In the genomic region with DNA sequence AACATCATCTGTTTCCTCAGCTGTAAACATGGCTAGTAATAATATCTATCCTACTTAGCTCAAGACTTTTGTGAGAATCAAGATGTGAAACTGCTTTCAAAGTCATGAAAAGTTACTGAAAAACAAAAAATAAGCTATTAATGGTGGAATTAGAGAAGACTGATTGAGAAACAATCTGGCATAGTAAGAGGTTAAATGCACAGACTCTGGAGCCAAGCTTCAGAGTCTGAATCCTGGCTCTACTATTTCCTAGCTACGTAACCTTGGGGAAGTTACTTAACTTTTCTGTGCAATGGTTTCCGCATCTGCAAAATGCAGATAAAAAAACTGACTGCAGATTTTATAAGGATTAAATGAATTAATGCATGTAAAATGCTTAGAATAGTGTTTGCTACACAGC, we compare ENCODE assay signal across 17 cellular contexts. TPM values are rescaled to one million over a fixed set of nuclear protein-coding genes. Genes with fewer than 3 reads are reported as not detected.
DNase-seq lines count a peak whose midpoint lies in the region; ATAC-seq and TF ChIP-seq lines count a peak whose summit lies in the region.
"Had no signal": no experiment of that assay in that cellular context is flagged by ENCODE, and none has a peak within 500 bp of the region (broad histone marks: within the 10 kb centered on the region; RNA-seq: fewer than 3 reads in every experiment).

No MANE protein-coding gene starts in this region.

- no peaks in the 10 kb centered on the region for H3K9me3 ChIP-seq in muscle layer of duodenum (ENCODE audit: control insufficient read depth in 1 of 2, low read length in 2 of 2)
- H3K9me3 ChIP-seq: SJSA1 had no signal

- peaks cover 2% of the 10 kb centered on the region for H3K4me1 Mint-ChIP-seq in activated CD4-positive, alpha-beta T cell treated with anti-CD3 and anti-CD28 coated beads, Interleukin-2, amount 10 ng/mL, durations not matched to agents 24 days and 14 days
- H3K4me1 Mint-ChIP-seq: immature natural killer cell had no signal

- peak overlapping the region; percentile 31 for H3K27ac ChIP-seq in muscle layer of duodenum (ENCODE audit: low read length)
- H3K27ac ChIP-seq: SJSA1 had no signal

- no peak overlapping the region for H3K27ac Mint-ChIP-seq in activated CD4-positive, alpha-beta T cell treated with anti-CD3 and anti-CD28 coated beads, Interleukin-2, amount 10 ng/mL, durations not matched to agents 24 days and 14 days
- H3K27ac Mint-ChIP-seq: activated naive CD4-positive, alpha-beta T cell treated with anti-CD3 and anti-CD28 coated beads, Interleukin-2, amount 50 U/mL, for 72 hours; type B pancreatic cell had no signal

- peaks cover 27% of the 10 kb centered on the region for H3K36me3 Mint-ChIP-seq in activated CD4-positive, alpha-beta T cell treated with anti-CD3 and anti-CD28 coated beads, Interleukin-2, amount 10 ng/mL, durations not matched to agents 24 days and 14 days (ENCODE audit: low read depth)

- no peaks in the 10 kb centered on the region for H3K27me3 Mint-ChIP-seq in activated CD4-positive, alpha-beta T cell treated with anti-CD3 and anti-CD28 coated beads, Interleukin-2, amount 10 ng/mL, durations not matched to agents 24 days and 14 days
- H3K27me3 Mint-ChIP-seq: naive thymus-derived CD8-positive, alpha-beta T cell; type B pancreatic cell had no signal

- peaks cover 9 to 23% of the 10 kb centered on the region in 2 donors for H3K36me3 ChIP-seq in muscle layer of duodenum (ENCODE audit: control insufficient read depth in 1 of 2, insufficient read depth in 2 of 2, low read length in 2 of 2)

- TF ChIP-seq CTCF in fibroblast of mammary gland (conservative IDR thresholded peaks at IDR 0.05; ENCODE audit: control insufficient read depth, insufficient read depth, low read depth, low read length): no peak

- H3K4me3 Mint-ChIP-seq in activated CD4-positive, alpha-beta T cell treated with anti-CD3 and anti-CD28 coated beads, Interleukin-2, amount 10 ng/mL, durations not matched to agents 24 days and 14 days: no peak overlapping the region
- H3K4me3 Mint-ChIP-seq: immature natural killer cell; naive thymus-derived CD8-positive, alpha-beta T cell; type B pancreatic cell had no signal

- H3K4me3 ChIP-seq in fibroblast of mammary gland (ENCODE audit: control insufficient read depth, low read depth, low read length): no peak overlapping the region
- H3K4me3 ChIP-seq in muscle layer of duodenum (ENCODE audit: low read depth in 1 of 2, low read length in 2 of 2): no peak overlapping the region
- H3K4me3 ChIP-seq: SJSA1 had no signal

- intact Hi-C loops in Right ventricle myocardium inferior (cut with DNase I) (no loop called here), cardiac septum (cut with DNase I) (no loop called here)
- intact Hi-C loops in activated CD4-positive, alpha-beta T cell treated with anti-CD3 and anti-CD28 coated beads, Interleukin-2, amount 10 ng/mL, durations not matched to agents 24 days and 14 days (cut with micrococcal nuclease): no loop called here

- DNase-seq in Right ventricle myocardium inferior (ENCODE audit: missing footprints) (no peak), cardiac septum (ENCODE audit: low spot score) (no peak), fibroblast of mammary gland (ENCODE audit: low read depth) (peak; percentile 36), COLO829 (ENCODE audit: low spot score) (no peak), HCEC 1CT (no peak), HT-29 (ENCODE audit: low spot score) (no peak)
- DNase-seq in activated CD4-positive, alpha-beta T cell treated with anti-CD3 and anti-CD28 coated beads, Interleukin-2, amount 10 ng/mL, durations not matched to agents 24 days and 14 days: no peak
- DNase-seq: DMS79 treated with DMSO at 0.1 percent for 48 hours; immature natural killer cell; naive thymus-derived CD8-positive, alpha-beta T cell; NCI-H1092 treated with DMSO at 0.1 percent for 48 hours; NCI-H526; stimulated activated CD4-positive, alpha-beta T cell treated with anti-CD3 and anti-CD28 coated beads, Interleukin-12 subunit alpha, Interleukin-12 subunit beta, amount 100 ng/mL, for 4 hours had no signal

- no peaks in the 10 kb centered on the region for H3K9me3 Mint-ChIP-seq in activated CD4-positive, alpha-beta T cell treated with anti-CD3 and anti-CD28 coated beads, Interleukin-2, amount 10 ng/mL, durations not matched to agents 24 days and 14 days
- H3K9me3 Mint-ChIP-seq: immature natural killer cell; naive thymus-derived CD8-positive, alpha-beta T cell; type B pancreatic cell had no signal

- peaks cover 16 to 25% of the 10 kb centered on the region in 2 donors for H3K4me1 ChIP-seq in muscle layer of duodenum (ENCODE audit: control insufficient read depth in 1 of 2, insufficient read depth in 2 of 2, low read length in 2 of 2)

- H3K27me3 ChIP-seq in muscle layer of duodenum (ENCODE audit: low read depth, low read length): no peaks in the 10 kb centered on the region
- H3K27me3 ChIP-seq: SJSA1 had no signal

- peak; percentile 62 for ATAC-seq in Right ventricle myocardium inferior
- ATAC-seq: activated naive CD4-positive, alpha-beta T cell treated with anti-CD3 and anti-CD28 coated beads, Interleukin-2, amount 50 U/mL, for 72 hours; naive thymus-derived CD8-positive, alpha-beta T cell had no signal

RNA-seq across cellular contexts. Expression of a gene that starts 28.8 kb away (rescaled TPM):
- total RNA-seq in Right ventricle myocardium inferior: 146 TPM
- total RNA-seq in cardiac septum: 135 TPM
- 22.5 and 23.3 TPM in 2 replicates for total RNA-seq in activated CD4-positive, alpha-beta T cell treated with anti-CD3 and anti-CD28 coated beads, Interleukin-2, amount 10 ng/mL, durations not matched to agents 24 days and 14 days
- 24.4 and 32.3 TPM in 2 replicates for total RNA-seq in HT-29 (2014; rRNA removed; shearing (Covaris generic))
